ENCODE assay signal across 9 cellular contexts in genomic region chr6:8546496-8546895, GRCh38.
"Had no signal": no experiment of that assay in that cellular context is flagged by ENCODE, and none has a peak within 500 bp of the region (broad histone marks: within the 10 kb centered on the region; RNA-seq: fewer than 3 reads in every experiment).

No MANE protein-coding gene starts in this region.

- ATAC-seq: GM23338, HCT116, HepG2 had no signal

- H3K36me3 Mint-ChIP-seq: IgD-negative memory B cell had no signal

- H3K36me3 ChIP-seq: HAP-1 had no signal

- H3K9me3 Mint-ChIP-seq: GM23338, IgD-negative memory B cell had no signal

- H3K27me3 Mint-ChIP-seq: IgD-negative memory B cell had no signal

- H3K4me1 Mint-ChIP-seq: IgD-negative memory B cell had no signal

- DNase-seq: H7, HFFc6, KBM-7 had no signal

- H2AFZ ChIP-seq: GM23338 had no signal

- H3K4me2 ChIP-seq: GM23338 had no signal

- H3K4me1 ChIP-seq: HAP-1 had no signal

- FAIRE-seq: HepG2 had no signal

- H3K27ac Mint-ChIP-seq: GM23338, HFFc6, IgD-negative memory B cell had no signal

- H3K4me3 Mint-ChIP-seq: GM23338, HFFc6, IgD-negative memory B cell had no signal

- H3K9me3 ChIP-seq: HAP-1 had no signal

- H3K27ac ChIP-seq: HL-60 had no signal

- H3K4me3 ChIP-seq: GM23338, HAP-1 had no signal
